ENCODE assay signal across 1 cellular context in the genomic region with DNA sequence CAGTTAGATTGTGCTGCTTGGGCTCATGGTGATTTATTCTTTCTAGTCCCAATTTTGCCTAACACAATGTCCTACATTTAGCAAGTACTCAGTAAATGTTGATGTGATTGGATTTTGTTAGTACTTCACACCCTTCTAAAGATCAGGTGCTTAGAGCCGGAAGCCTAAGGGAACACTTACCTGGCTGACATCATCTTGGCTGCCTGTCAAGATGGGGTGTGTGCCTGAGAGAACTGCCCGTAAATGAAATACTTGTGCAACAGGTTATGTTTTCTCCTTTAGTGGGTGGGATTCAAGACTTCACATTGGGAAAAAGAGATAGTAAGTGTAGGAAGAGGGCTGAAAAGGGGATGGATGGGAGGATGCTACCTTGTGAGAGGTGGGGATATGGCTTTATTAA.
TF ChIP-seq lines count a peak whose summit lies in the region.

No MANE protein-coding gene starts in this region.

TF ChIP-seq in HEK293, 187 proteins besides CTCF, POLR2A, EP300 and RAD21 (continued from another document):
- TF ChIP-seq, protein P1, sequence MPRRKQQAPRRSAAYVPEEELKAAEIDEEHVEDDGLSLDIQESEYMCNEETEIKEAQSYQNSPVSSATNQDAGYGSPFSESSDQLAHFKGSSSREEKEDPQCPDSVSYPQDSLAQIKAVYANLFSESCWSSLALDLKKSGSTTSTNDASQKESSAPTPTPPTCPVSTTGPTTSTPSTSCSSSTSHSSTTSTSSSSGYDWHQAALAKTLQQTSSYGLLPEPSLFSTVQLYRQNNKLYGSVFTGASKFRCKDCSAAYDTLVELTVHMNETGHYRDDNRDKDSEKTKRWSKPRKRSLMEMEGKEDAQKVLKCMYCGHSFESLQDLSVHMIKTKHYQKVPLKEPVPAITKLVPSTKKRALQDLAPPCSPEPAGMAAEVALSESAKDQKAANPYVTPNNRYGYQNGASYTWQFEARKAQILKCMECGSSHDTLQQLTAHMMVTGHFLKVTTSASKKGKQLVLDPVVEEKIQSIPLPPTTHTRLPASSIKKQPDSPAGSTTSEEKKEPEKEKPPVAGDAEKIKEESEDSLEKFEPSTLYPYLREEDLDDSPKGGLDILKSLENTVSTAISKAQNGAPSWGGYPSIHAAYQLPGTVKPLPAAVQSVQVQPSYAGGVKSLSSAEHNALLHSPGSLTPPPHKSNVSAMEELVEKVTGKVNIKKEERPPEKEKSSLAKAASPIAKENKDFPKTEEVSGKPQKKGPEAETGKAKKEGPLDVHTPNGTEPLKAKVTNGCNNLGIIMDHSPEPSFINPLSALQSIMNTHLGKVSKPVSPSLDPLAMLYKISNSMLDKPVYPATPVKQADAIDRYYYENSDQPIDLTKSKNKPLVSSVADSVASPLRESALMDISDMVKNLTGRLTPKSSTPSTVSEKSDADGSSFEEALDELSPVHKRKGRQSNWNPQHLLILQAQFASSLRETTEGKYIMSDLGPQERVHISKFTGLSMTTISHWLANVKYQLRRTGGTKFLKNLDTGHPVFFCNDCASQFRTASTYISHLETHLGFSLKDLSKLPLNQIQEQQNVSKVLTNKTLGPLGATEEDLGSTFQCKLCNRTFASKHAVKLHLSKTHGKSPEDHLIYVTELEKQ (tag by site-specific recombination; IDR thresholded peaks at IDR 0.05; ENCODE audit: borderline replicate concordance): no peak
- TF ChIP-seq YY1 (tag by site-specific recombination; IDR thresholded peaks at IDR 0.05): no peak
